In the genomic region with DNA sequence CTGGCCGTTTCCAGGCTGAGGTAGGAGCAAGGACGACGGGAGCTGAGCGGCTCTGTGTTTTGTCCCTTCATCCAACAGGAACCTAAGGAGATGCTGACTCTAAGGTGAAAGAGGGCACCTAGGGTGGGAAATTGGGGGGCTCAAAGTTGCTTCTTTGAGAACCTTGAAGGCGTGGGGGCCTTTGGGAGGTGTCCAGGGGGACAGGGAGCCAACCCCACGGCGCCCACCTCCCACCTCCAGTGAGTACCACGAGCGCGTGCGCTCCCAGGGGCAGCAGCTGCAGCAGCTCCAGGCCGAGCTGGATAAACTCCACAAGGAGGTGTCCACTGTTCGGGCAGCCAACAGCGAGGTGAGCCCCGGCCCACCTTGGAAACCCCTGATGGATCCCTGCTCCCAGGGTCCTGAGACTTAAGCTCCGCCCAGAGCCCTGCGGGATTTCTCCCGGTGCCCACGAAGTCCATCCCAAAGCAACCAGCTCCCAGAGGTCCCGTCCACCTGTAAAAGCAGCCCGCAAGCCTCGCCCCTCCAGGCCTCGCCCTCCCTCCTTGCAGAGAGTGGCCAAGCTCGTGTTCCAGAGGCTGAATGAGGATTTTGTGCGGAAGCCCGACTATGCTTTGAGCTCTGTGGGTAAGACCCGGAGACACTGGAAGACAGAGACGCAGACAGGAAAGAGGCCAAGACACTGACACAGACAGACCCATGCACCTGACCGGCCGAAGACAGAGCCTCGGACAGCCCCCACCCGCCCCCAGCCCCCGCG, we compare ENCODE assay signal across 8 cellular contexts. TPM values are rescaled to one million over a fixed set of nuclear protein-coding genes. Genes with fewer than 3 reads are reported as not detected.
DNase-seq lines count a peak whose midpoint lies in the region; ATAC-seq and TF ChIP-seq lines count a peak whose summit lies in the region.

No MANE protein-coding gene starts in this region.

- H4K20me1 ChIP-seq in OCI-LY3 (ENCODE audit: insufficient read depth, low read length) = 0 out of 2 replicates have a peak, but pooled peaks cover 7% of the 10 kb centered on the region

- no peak for TF ChIP-seq CTCF in OCI-LY3 (IDR thresholded peaks at IDR 0.05; ENCODE audit: low read depth, low read length)
- no peak for TF ChIP-seq CTCF in body of pancreas (IDR thresholded peaks at IDR 0.05)
- no peak for TF ChIP-seq CTCF in left lung (IDR thresholded peaks at IDR 0.05)
- TF ChIP-seq CTCF in transverse colon (IDR thresholded peaks at IDR 0.05) = no peak

- H3K27ac ChIP-seq in OCI-LY3 (ENCODE audit: low read length) = no peak overlapping the region
- peak overlapping the region in 3 of 4 donors; percentile 23 to 93 (median 90) for H3K27ac ChIP-seq in body of pancreas
- H3K27ac ChIP-seq in left lung = peak overlapping the region in 1 of 2 donors; percentile 3
- peak overlapping the region; percentile 90 to 98 (median 96) for H3K27ac ChIP-seq in transverse colon

- in situ Hi-C loops in transverse colon (cut with MboI; ENCODE audit: low pct_ligation_motif_present in 1 of 4, low pct_unique_long_range_greater_than_20kb in 1 of 4, low sequenced_read_pairs in 3 of 4) = no loop called here

- peak overlapping the region; percentile 98 for H3K4me2 ChIP-seq in OCI-LY3 (ENCODE audit: low read length)

- no peak for TF ChIP-seq EP300 in transverse colon (IDR thresholded peaks at IDR 0.05; ENCODE audit: low read depth)

- peaks cover 10% of the 10 kb centered on the region for H3K36me3 ChIP-seq in OCI-LY3 (replicated peaks; ENCODE audit: low read depth, low read length)
- no peaks in the 10 kb centered on the region for H3K36me3 ChIP-seq in body of pancreas (replicated peaks in 1 of 2; ENCODE audit: insufficient read depth in 1 of 2, low read depth in 2 of 2)
- H3K36me3 ChIP-seq in left lung = no peaks in the 10 kb centered on the region
- H3K36me3 ChIP-seq in transverse colon = no peaks in the 10 kb centered on the region

- H3K9me3 ChIP-seq in OCI-LY3 (ENCODE audit: insufficient read depth, low read length) (no peaks in the 10 kb centered on the region), body of pancreas (no peaks in the 10 kb centered on the region), left lung (no peaks in the 10 kb centered on the region), transverse colon (no peaks in the 10 kb centered on the region)

- TF ChIP-seq POLR2A in body of pancreas (IDR thresholded peaks at IDR 0.05) (no peak), transverse colon (IDR thresholded peaks at IDR 0.05) (no peak)

- peak overlapping the region; percentile 70 for H3K9ac ChIP-seq in OCI-LY3 (ENCODE audit: low read length)

- intact Hi-C loops in body of pancreas (cut with DNase I) = no loop called here
- intact Hi-C loops in left lung (cut with DNase I) = no loop called here
- intact Hi-C loops in transverse colon (cut with DNase I; ENCODE audit: low total_unique reads) = no loop called here

- 6 to 9% methylated on average over 21 to 34 of the region's 34 CpGs for WGBS in body of pancreas, 2 donors
- WGBS in transverse colon (ENCODE audit: low coverage in 1 of 2), 2 donors = 15% methylated on average over 31 of the region's 34 CpGs; no CpG with 5 or more reads in 1 of the 2 donors

- no peaks in the 10 kb centered on the region for H3K79me2 ChIP-seq in OCI-LY3 (ENCODE audit: low read length)

- peak; percentile 20 for DNase-seq in DMS79 (lab: John Stamatoyannopoulos, UW)
- no peak for DNase-seq in DMS79 treated with DMSO at 0.1 percent for 48 hours (lab: John Stamatoyannopoulos, UW)
- DNase-seq in body of pancreas = peak in 3 of 4 donors; percentile 16 to 41 (median 33)
- peak in 1 of 2 donors; percentile 81 for DNase-seq in left lung
- DNase-seq in transverse colon = no peak
- no peak for DNase-seq in stimulated activated naive CD4-positive, alpha-beta T cell treated with Interleukin-2 at 50 U/mL for 16 hours (lab: John Stamatoyannopoulos, UW)
- DNase-seq in 8988T = no peak

- no peak overlapping the region for H2AFZ ChIP-seq in OCI-LY3 (ENCODE audit: low read depth, low read length)

- H3K27me3 ChIP-seq in OCI-LY3 (ENCODE audit: low read depth, low read length) (no peaks in the 10 kb centered on the region), body of pancreas (no peaks in the 10 kb centered on the region), left lung (peaks cover 0 to 21% of the 10 kb centered on the region in 2 donors), transverse colon (no peaks in the 10 kb centered on the region)

- ATAC-seq in body of pancreas (no peak), left lung (no peak)

- H3K4me1 ChIP-seq in OCI-LY3 (ENCODE audit: low read length) (peaks cover 56% of the 10 kb centered on the region), body of pancreas (peaks cover 39% of the 10 kb centered on the region), left lung (peaks cover 21 to 55% of the 10 kb centered on the region in 2 donors), transverse colon (peaks cover 12 to 47% (median 37%) of the 10 kb centered on the region in 4 donors)

- H3K4me3 ChIP-seq in OCI-LY3 (ENCODE audit: low read length) = peak overlapping the region; percentile 80
- no peak overlapping the region for H3K4me3 ChIP-seq in body of pancreas
- peak overlapping the region; percentile 31 to 39 for H3K4me3 ChIP-seq in left lung
- H3K4me3 ChIP-seq in transverse colon = peak overlapping the region; percentile 27 to 64 (median 40)

RNA-seq across cellular contexts. Expression of gene SPAG4, which starts 2.9 kb away (rescaled TPM):
- total RNA-seq in body of pancreas (10 to 100 TPM; 17.9 to 22.1 TPM), left lung (1 to 10 TPM; 3.1 to 3.5 TPM), transverse colon (10 to 100 TPM in 1 of 4 donors, 1 to 10 TPM in 1, not detected in 2; 3.3 to 17.5 TPM)

RNA-seq across cellular contexts. Expression of gene CPNE1, which starts 46.1 kb away (rescaled TPM):
- total RNA-seq in body of pancreas = 10 to 100 TPM; 87.3 to 93.9 TPM
- 100 to 1,000 TPM; 149 to 185 TPM for total RNA-seq in left lung
- 100 to 1,000 TPM in 3 of 4 donors, 10 to 100 TPM in 1; 67.7 to 225 (median 132) TPM for total RNA-seq in transverse colon

RNA-seq across cellular contexts. Expression of gene RBM12, which starts 46.1 kb away (rescaled TPM):
- 10 to 100 TPM; 14.8 to 22.3 TPM for total RNA-seq in body of pancreas
- total RNA-seq in left lung = 10 to 100 TPM; 71.7 to 74.8 TPM
- 10 to 100 TPM; 24.7 to 33.8 (median 29.3) TPM for total RNA-seq in transverse colon

Comparison
In these comparisons a context has a peak if more than half of its experiments do, and no peak if none do; other contexts are left out.
1. DNase-seq: peak in DMS79 (single experiment) and body of pancreas (3 of 4); none in DMS79 treated with DMSO at 0.1 percent for 48 hours (single experiment), transverse colon (single experiment), stimulated activated naive CD4-positive, alpha-beta T cell treated with Interleukin-2 at 50 U/mL for 16 hours (single experiment) and 8988T (single experiment).
2. H3K4me3 ChIP-seq: peak in OCI-LY3 (single experiment), left lung (2 of 2) and transverse colon (4 of 4); none in body of pancreas (0 of 2).